In the genomic region with DNA sequence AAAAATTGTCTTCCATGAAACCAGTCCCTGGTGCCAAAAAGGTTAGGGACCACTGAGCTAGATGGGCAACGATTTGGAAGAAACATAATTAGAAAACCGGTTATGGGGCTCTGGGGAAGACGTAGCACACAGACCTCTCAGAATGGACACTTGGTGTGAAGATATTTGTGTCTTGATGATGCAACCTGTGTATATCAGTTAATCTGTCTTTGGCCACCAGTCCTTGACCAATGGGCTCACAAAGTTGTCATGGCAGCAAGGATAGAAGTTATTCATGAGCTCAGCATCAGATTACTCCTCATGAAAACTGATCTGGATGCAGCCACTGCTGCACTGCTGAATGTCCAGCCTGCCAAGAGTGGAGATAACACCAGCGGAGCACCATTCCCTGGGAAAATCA, we compare ENCODE assay signal across 41 cellular contexts. TPM values are rescaled to one million over a fixed set of nuclear protein-coding genes. Genes with fewer than 3 reads are reported as not detected.
"Had no signal": no experiment of that assay in that cellular context is flagged by ENCODE, and none has a peak within 500 bp of the region (broad histone marks: within the 10 kb centered on the region; RNA-seq: fewer than 3 reads in every experiment).

No MANE protein-coding gene starts in this region.

- H3K36me3 ChIP-seq: adrenal gland, ascending aorta, brain microvascular endothelial cell, breast epithelium, cardiac muscle cell had no signal

- H3K4me1 ChIP-seq: adrenal gland, ascending aorta, body of pancreas, breast epithelium had no signal

- ATAC-seq: activated naive CD4-positive, alpha-beta T cell treated with anti-CD3 and anti-CD28 coated beads, Interleukin-2, amount 50 U/mL, for 72 hours; activated naive CD8-positive, alpha-beta T cell treated with anti-CD3 and anti-CD28 coated beads, Interleukin-2, amount 50 U/mL, for 24 hours; activated T-cell treated with anti-CD3 and anti-CD28 coated beads, Interleukin-2, amount 50 U/mL, for 4 hours; activated T-cell treated with anti-CD3 and anti-CD28 coated beads, Interleukin-2, amount 50 U/mL, for 72 hours; activated T-helper 17 cell treated with anti-CD3 and anti-CD28 coated beads, Interleukin-2, amount 50 U/mL, for 72 hours; body of pancreas had no signal

- H3K9me3 ChIP-seq: adrenal gland, ascending aorta had no signal

- H3K27ac Mint-ChIP-seq: activated naive CD4-positive, alpha-beta T cell treated with anti-CD3 and anti-CD28 coated beads for 36 hours; activated naive CD4-positive, alpha-beta T cell treated with anti-CD3 and anti-CD28 coated beads, Interleukin-2, amount 10 ng/mL, durations not matched to agents 7 days and 5 days; activated naive CD4-positive, alpha-beta T cell treated with anti-CD3 and anti-CD28 coated beads, Interleukin-2, amount 50 U/mL, for 24 hours; activated naive CD4-positive, alpha-beta T cell treated with anti-CD3 and anti-CD28 coated beads, Interleukin-2, amount 50 U/mL, for 72 hours; activated naive CD8-positive, alpha-beta T cell; activated naive CD8-positive, alpha-beta T cell treated with anti-CD3 and anti-CD28 coated beads for 36 hours; activated naive CD8-positive, alpha-beta T cell treated with anti-CD3 and anti-CD28 coated beads, Interleukin-2, amount 10 ng/mL, durations not matched to agents 7 days and 5 days; activated naive CD8-positive, alpha-beta T cell treated with anti-CD3 and anti-CD28 coated beads, Interleukin-2, amount 50 U/mL, for 24 hours; activated T-cell treated with anti-CD3 and anti-CD28 coated beads, Interleukin-2, amount 50 U/mL, for 24 hours; activated T-cell treated with anti-CD3 and anti-CD28 coated beads, Interleukin-2, amount 50 U/mL, for 72 hours; activated T-helper 1 cell treated with anti-CD3 and anti-CD28 coated beads, Interleukin-12 subunit alpha, Interleukin-12 subunit beta, Interleukin-2, Interleukin-4 antibody, amounts not matched to agents 30 ng/mL and 10 ng/mL and 1 ng/mL, durations not matched to agents 14 hours and 24 hours and 36 hours; activated T-helper 17 cell treated with anti-CD3 and anti-CD28 coated beads, Interleukin-2, amount 50 U/mL, for 72 hours; activated T-helper 2 cell treated with anti-CD3 and anti-CD28 coated beads, Interferon-gamma antibody, Interleukin-2, Interleukin-4, amounts not matched to agents 10 μg/mL and 5 μg/mL and 100 μg/mL, durations not matched to agents 14 hours and 24 hours and 36 hours; brain had no signal

- H3K4me1 Mint-ChIP-seq: activated naive CD4-positive, alpha-beta T cell treated with anti-CD3 and anti-CD28 coated beads, Interleukin-2, amount 10 ng/mL, durations not matched to agents 7 days and 5 days; activated naive CD4-positive, alpha-beta T cell treated with anti-CD3 and anti-CD28 coated beads, Interleukin-2, amount 50 U/mL, for 24 hours; activated naive CD8-positive, alpha-beta T cell treated with anti-CD3 and anti-CD28 coated beads for 36 hours; activated naive CD8-positive, alpha-beta T cell treated with anti-CD3 and anti-CD28 coated beads, Interleukin-2, amount 10 ng/mL, durations not matched to agents 7 days and 5 days; activated naive CD8-positive, alpha-beta T cell treated with anti-CD3 and anti-CD28 coated beads, Interleukin-2, amount 50 U/mL, for 24 hours; activated T-helper 17 cell treated with anti-CD3 and anti-CD28 coated beads, Interleukin-2, amount 50 U/mL, for 72 hours; brain; central memory CD8-positive, alpha-beta T cell had no signal

- H3K9me3 Mint-ChIP-seq: activated naive CD4-positive, alpha-beta T cell treated with anti-CD3 and anti-CD28 coated beads, Interleukin-2, amount 50 U/mL, for 24 hours had no signal

- H3K27ac ChIP-seq: adrenal gland, ascending aorta, body of pancreas, brain microvascular endothelial cell, breast epithelium, cardiac muscle cell had no signal

- DNase-seq: activated effector memory CD4-positive, alpha-beta T cell treated with anti-CD3 and anti-CD28 coated beads, Interleukin-2, amount 50 U/mL, for 16 hours; activated effector memory CD4-positive, alpha-beta T cell treated with Interleukin-2 at 50 U/mL for 16 hours; activated gamma-delta T cell; activated gamma-delta T cell treated with Interleukin-2 at 50 U/mL for 16 hours; activated naive CD4-positive, alpha-beta T cell; activated naive CD4-positive, alpha-beta T cell treated with anti-CD3 and anti-CD28 coated beads for 36 hours; activated naive CD4-positive, alpha-beta T cell treated with anti-CD3 and anti-CD28 coated beads, Interleukin-2, amount 10 ng/mL, durations not matched to agents 7 days and 5 days; activated naive CD4-positive, alpha-beta T cell treated with anti-CD3 and anti-CD28 coated beads, Interleukin-2, amount 50 U/mL, for 16 hours; activated naive CD4-positive, alpha-beta T cell treated with Interleukin-2 at 50 U/mL for 16 hours; activated naive CD8-positive, alpha-beta T cell treated with anti-CD3 and anti-CD28 coated beads for 36 hours; activated naive CD8-positive, alpha-beta T cell treated with anti-CD3 and anti-CD28 coated beads, Interleukin-2, amount 10 ng/mL, durations not matched to agents 7 days and 5 days; activated naive CD8-positive, alpha-beta T cell treated with anti-CD3 and anti-CD28 coated beads, Interleukin-2, amount 50 U/mL, for 24 hours; activated T-cell treated with anti-CD3 and anti-CD28 coated beads, Interleukin-2, amount 50 U/mL, for 1 hour; activated T-cell treated with anti-CD3 and anti-CD28 coated beads, Interleukin-2, amount 50 U/mL, for 24 hours; activated T-cell treated with anti-CD3 and anti-CD28 coated beads, Interleukin-2, amount 50 U/mL, for 4 hours; activated T-cell treated with anti-CD3 and anti-CD28 coated beads, Interleukin-2, amount 50 U/mL, for 48 hours; activated T-cell treated with anti-CD3 and anti-CD28 coated beads, Interleukin-2, amount 50 U/mL, for 72 hours; adrenal gland; amniotic stem cell; amygdala; anterior cingulate cortex; aorta; body of pancreas; brain microvascular endothelial cell; caudate nucleus; central memory CD4-positive, alpha-beta T cell; cerebellar nuclear complex had no signal

- H3K36me3 Mint-ChIP-seq: activated naive CD4-positive, alpha-beta T cell treated with anti-CD3 and anti-CD28 coated beads, Interleukin-2, amount 10 ng/mL, durations not matched to agents 7 days and 5 days; activated naive CD4-positive, alpha-beta T cell treated with anti-CD3 and anti-CD28 coated beads, Interleukin-2, amount 50 U/mL, for 24 hours; activated naive CD8-positive, alpha-beta T cell; activated naive CD8-positive, alpha-beta T cell treated with anti-CD3 and anti-CD28 coated beads for 36 hours; activated naive CD8-positive, alpha-beta T cell treated with anti-CD3 and anti-CD28 coated beads, Interleukin-2, amount 10 ng/mL, durations not matched to agents 7 days and 5 days; brain had no signal

- H3K27me3 ChIP-seq: adrenal gland, ascending aorta, body of pancreas, brain microvascular endothelial cell, breast epithelium, cardiac muscle cell had no signal

- H3K4me3 Mint-ChIP-seq: activated naive CD4-positive, alpha-beta T cell treated with anti-CD3 and anti-CD28 coated beads for 36 hours; activated naive CD4-positive, alpha-beta T cell treated with anti-CD3 and anti-CD28 coated beads, Interleukin-2, amount 10 ng/mL, durations not matched to agents 7 days and 5 days; activated naive CD4-positive, alpha-beta T cell treated with anti-CD3 and anti-CD28 coated beads, Interleukin-2, amount 50 U/mL, for 24 hours; activated naive CD8-positive, alpha-beta T cell; activated naive CD8-positive, alpha-beta T cell treated with anti-CD3 and anti-CD28 coated beads for 36 hours; activated naive CD8-positive, alpha-beta T cell treated with anti-CD3 and anti-CD28 coated beads, Interleukin-2, amount 10 ng/mL, durations not matched to agents 7 days and 5 days; activated naive CD8-positive, alpha-beta T cell treated with anti-CD3 and anti-CD28 coated beads, Interleukin-2, amount 50 U/mL, for 24 hours; activated T-cell treated with anti-CD3 and anti-CD28 coated beads, Interleukin-2, amount 50 U/mL, for 24 hours; activated T-cell treated with anti-CD3 and anti-CD28 coated beads, Interleukin-2, amount 50 U/mL, for 4 hours; activated T-cell treated with anti-CD3 and anti-CD28 coated beads, Interleukin-2, amount 50 U/mL, for 72 hours; activated T-helper 1 cell treated with anti-CD3 and anti-CD28 coated beads, Interleukin-12 subunit alpha, Interleukin-12 subunit beta, Interleukin-2, Interleukin-4 antibody, amounts not matched to agents 30 ng/mL and 10 ng/mL and 1 ng/mL, durations not matched to agents 14 hours and 24 hours and 36 hours; activated T-helper 17 cell treated with anti-CD3 and anti-CD28 coated beads, Interleukin-2, amount 50 U/mL, for 72 hours; brain; central memory CD8-positive, alpha-beta T cell had no signal

- H3K4me3 ChIP-seq: adrenal gland, ascending aorta, body of pancreas, breast epithelium, cardiac muscle cell had no signal

- FAIRE-seq: astrocyte had no signal

- H3K27me3 Mint-ChIP-seq: activated naive CD4-positive, alpha-beta T cell treated with anti-CD3 and anti-CD28 coated beads, Interleukin-2, amount 10 ng/mL, durations not matched to agents 7 days and 5 days; activated naive CD4-positive, alpha-beta T cell treated with anti-CD3 and anti-CD28 coated beads, Interleukin-2, amount 50 U/mL, for 24 hours; activated naive CD8-positive, alpha-beta T cell; activated naive CD8-positive, alpha-beta T cell treated with anti-CD3 and anti-CD28 coated beads, Interleukin-2, amount 10 ng/mL, durations not matched to agents 7 days and 5 days; activated naive CD8-positive, alpha-beta T cell treated with anti-CD3 and anti-CD28 coated beads, Interleukin-2, amount 50 U/mL, for 24 hours; activated T-cell treated with anti-CD3 and anti-CD28 coated beads, Interleukin-2, amount 50 U/mL, for 24 hours; activated T-helper 17 cell treated with anti-CD3 and anti-CD28 coated beads, Interleukin-2, amount 50 U/mL, for 72 hours; brain; central memory CD8-positive, alpha-beta T cell had no signal

RNA-seq across cellular contexts. Expression of a gene that starts 13.6 kb away (rescaled TPM):
- total RNA-seq: activated naive CD4-positive, alpha-beta T cell treated with anti-CD3 and anti-CD28 coated beads for 36 hours; activated naive CD4-positive, alpha-beta T cell treated with anti-CD3 and anti-CD28 coated beads, Interleukin-2, amount 50 U/mL, for 72 hours; activated naive CD8-positive, alpha-beta T cell treated with anti-CD3 and anti-CD28 coated beads for 36 hours; activated naive CD8-positive, alpha-beta T cell treated with anti-CD3 and anti-CD28 coated beads, Interleukin-2, amount 10 ng/mL, durations not matched to agents 7 days and 5 days; activated T-cell treated with anti-CD3 and anti-CD28 coated beads, Interleukin-2, amount 50 U/mL, for 4 hours; activated T-cell treated with anti-CD3 and anti-CD28 coated beads, Interleukin-2, amount 50 U/mL, for 72 hours; activated T-helper 1 cell treated with anti-CD3 and anti-CD28 coated beads, Interleukin-12 subunit alpha, Interleukin-12 subunit beta, Interleukin-2, Interleukin-4 antibody, amounts not matched to agents 30 ng/mL and 10 ng/mL and 1 ng/mL, durations not matched to agents 14 hours and 24 hours and 36 hours; activated T-helper 17 cell treated with anti-CD3 and anti-CD28 coated beads, Interleukin-2, amount 50 U/mL, for 72 hours; activated T-helper 2 cell treated with anti-CD3 and anti-CD28 coated beads, Interferon-gamma antibody, Interleukin-2, Interleukin-4, amounts not matched to agents 10 μg/mL and 5 μg/mL and 100 μg/mL, durations not matched to agents 14 hours and 24 hours and 36 hours; adrenal gland; aorta; ascending aorta; breast epithelium; cardiac septum; chondrocyte had no signal
- polyA plus RNA-seq: adrenal gland, aorta had no signal
